In genomic region chr1:243505986-243506689, GRCh38 we compare ENCODE assay signal across 1 cellular context.
TF ChIP-seq lines count a peak whose summit lies in the region.

No MANE protein-coding gene starts in this region.

TF ChIP-seq in K562, 482 proteins besides CTCF, POLR2A, EP300 and RAD21 (continued from another document):
- TF ChIP-seq THRAP3 (IDR thresholded peaks at IDR 0.05; ENCODE audit: borderline replicate concordance) (no peak), EGR1 (conservative IDR thresholded peaks at IDR 0.05) (peak; percentile 75), ATF1 (CRISPR knock-in tag; IDR thresholded peaks at IDR 0.05) (no peak), ATF1 (tag; IDR thresholded peaks at IDR 0.05) (peak; percentile 40; the same call in 1 of the 2 replicates), TEAD1 (CRISPR knock-in tag; IDR thresholded peaks at IDR 0.05) (peak; percentile 51 to 96; a peak in 3 of 4 replicates), PKNOX1 (IDR thresholded peaks at IDR 0.05) (peak; percentile 31; the same call in 1 of the 2 replicates), ZNF184 (CRISPR knock-in tag; IDR thresholded peaks at IDR 0.05) (no peak), PBX2 (CRISPR knock-in tag; IDR thresholded peaks at IDR 0.05; ENCODE audit: low read depth) (no peak), PBX2 (tag; conservative IDR thresholded peaks at IDR 0.05; ENCODE audit: low read depth) (0 out of 2 replicates have a peak, but pooled peaks have one; percentile 26), SMAD3 (CRISPR knock-in tag; conservative IDR thresholded peaks at IDR 0.05) (0 out of 2 replicates have a peak, but pooled peaks have one; percentile 39), KLF16 (IDR thresholded peaks at IDR 0.05) (peak; percentile 55; the same call in 1 of the 2 replicates), LARP7 (IDR thresholded peaks at IDR 0.05) (no peak), MEIS2 (IDR thresholded peaks at IDR 0.05; ENCODE audit: partially characterized antibody) (peak; percentile 60)
